In the genomic region with DNA sequence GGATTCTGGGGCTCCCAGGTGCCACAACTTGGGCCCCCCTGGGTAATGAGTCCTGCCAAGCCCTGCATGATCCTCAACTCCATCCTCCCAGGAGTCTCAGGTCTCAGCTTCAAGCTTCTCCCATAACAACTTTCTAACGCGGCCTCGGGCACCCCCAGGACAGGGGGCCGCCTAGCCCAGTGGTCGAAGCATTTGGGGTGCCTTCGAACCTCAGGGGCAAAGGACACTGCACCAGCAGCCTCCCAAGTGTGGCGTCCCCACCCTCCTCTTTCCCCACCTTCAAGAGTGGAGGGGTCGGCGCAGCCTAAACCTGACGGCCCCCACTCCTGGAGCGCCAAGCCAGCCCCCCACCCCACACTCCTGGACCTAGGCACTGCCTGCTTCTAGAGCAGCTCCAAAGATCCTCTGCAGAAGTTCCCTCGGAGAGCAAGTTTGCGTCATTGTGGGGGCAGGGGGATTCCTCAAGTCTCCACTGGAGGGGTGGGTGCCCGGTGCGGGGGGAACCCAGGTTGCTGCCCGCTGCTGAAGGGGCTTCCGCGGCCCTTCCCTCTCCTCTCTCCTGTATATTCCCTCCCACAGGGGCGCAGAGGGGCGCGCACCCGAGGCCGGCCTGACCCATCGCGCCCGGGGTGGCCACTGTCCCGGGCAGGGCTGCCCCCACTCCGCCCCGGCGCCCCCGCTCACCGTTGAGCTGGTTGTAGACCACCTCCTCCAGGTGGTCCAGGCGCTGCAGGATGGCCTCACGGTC, we compare ENCODE assay signal across 18 cellular contexts. TPM values are rescaled to one million over a fixed set of nuclear protein-coding genes. Genes with fewer than 3 reads are reported as not detected.
DNase-seq lines count a peak whose midpoint lies in the region; TF ChIP-seq lines count a peak whose summit lies in the region.
"Had no signal": no experiment of that assay in that cellular context is flagged by ENCODE, and none has a peak within 500 bp of the region (broad histone marks: within the 10 kb centered on the region; RNA-seq: fewer than 3 reads in every experiment).

No MANE protein-coding gene starts in this region.

- H3K18ac ChIP-seq in neuronal stem cell (ENCODE audit: low read length) = no peak overlapping the region

- no peak overlapping the region for H4K91ac ChIP-seq in neuronal stem cell (ENCODE audit: low read depth, low read length, poor library complexity)

- peak overlapping the region; percentile 31 for H3K14ac ChIP-seq in neuronal stem cell (ENCODE audit: low read length)

- H2AFZ ChIP-seq in GM23248 (no peak overlapping the region), neuronal stem cell (ENCODE audit: low read length) (no peak overlapping the region)

- in situ Hi-C loops in GM23248 (cut with MboI) = no loop called here

- H3K4me3 ChIP-seq in GM23248 = peak overlapping the region; percentile 60; the same call in 1 of the 2 replicates
- peak overlapping the region; percentile 42 for H3K4me3 ChIP-seq in NB4 (ENCODE audit: low read depth, low read length)
- H3K4me3 ChIP-seq in coronary artery = peak overlapping the region; percentile 51
- H3K4me3 ChIP-seq in neuronal stem cell (ENCODE audit: low read length in 2 of 2) = peak overlapping the region in 1 of 2 donors; percentile 12
- H3K4me3 ChIP-seq: K562, SK-N-MC, thyroid gland had no signal

- peaks cover 14% of the 10 kb centered on the region for H3F3A ChIP-seq in GM23248 (ENCODE audit: insufficient read depth)

- no peak for TF ChIP-seq POLR2A in NB4 (IDR thresholded peaks at IDR 0.05; ENCODE audit: extremely low read depth, insufficient read length)

- H3K4me1 ChIP-seq in GM23248 (ENCODE audit: insufficient read depth) (peaks cover 16% of the 10 kb centered on the region; the same call in 1 of the 2 replicates), neuronal stem cell (ENCODE audit: control insufficient read depth in 2 of 2, insufficient read depth in 1 of 2, low read depth in 1 of 2, low read length in 2 of 2) (peaks cover 0 to 4% of the 10 kb centered on the region in 2 donors)

- H4K20me1 ChIP-seq in GM23248 (ENCODE audit: insufficient read depth) = no peaks in the 10 kb centered on the region

- peaks cover 4% of the 10 kb centered on the region for H3K79me1 ChIP-seq in neuronal stem cell (ENCODE audit: low read depth, low read length)

- H2BK120ac ChIP-seq in neuronal stem cell (ENCODE audit: low read depth, low read length) = no peak overlapping the region

- no peak overlapping the region for H3K4ac ChIP-seq in neuronal stem cell (ENCODE audit: low read length)

- H3K36me3 ChIP-seq in GM23248 (ENCODE audit: low read depth) (no peaks in the 10 kb centered on the region), neuronal stem cell (replicated peaks in 1 of 2; ENCODE audit: control insufficient read depth in 2 of 2, insufficient read depth in 2 of 2, low read length in 2 of 2) (no peaks in the 10 kb centered on the region)
- H3K36me3 ChIP-seq: adrenal gland, thyroid gland had no signal

- H3K27ac ChIP-seq in GM23248 (no peak overlapping the region; the same call in 1 of the 2 replicates), coronary artery (no peak overlapping the region), neuronal stem cell (replicated peaks; ENCODE audit: low read length) (no peak overlapping the region)
- H3K27ac ChIP-seq: SK-N-MC had no signal

- H3K23ac ChIP-seq in neuronal stem cell (ENCODE audit: low read depth, low read length, poor library complexity) = peak overlapping the region; percentile 90

- no peaks in the 10 kb centered on the region for H3K79me2 ChIP-seq in GM23248 (ENCODE audit: insufficient read depth)

- no peak overlapping the region for H2BK12ac ChIP-seq in neuronal stem cell (ENCODE audit: low read length)

- H3K9me3 ChIP-seq in GM23248 (ENCODE audit: low read depth) (no peaks in the 10 kb centered on the region), neuronal stem cell (replicated peaks in 1 of 2; ENCODE audit: control insufficient read depth in 2 of 2, insufficient read depth in 1 of 2, low read depth in 1 of 2, low read length in 2 of 2) (peaks cover 0 to 3% of the 10 kb centered on the region in 2 donors)
- H3K9me3 ChIP-seq: adrenal gland, thyroid gland had no signal

- H3K9ac ChIP-seq in GM23248 = no peak overlapping the region
- H3K9ac ChIP-seq in neuronal stem cell (ENCODE audit: low read depth, low read length, poor library complexity) = no peak overlapping the region

- H2AK5ac ChIP-seq in neuronal stem cell (ENCODE audit: low read depth, low read length) = no peak overlapping the region

- 61 to 65% methylated on average over 19 to 33 of the region's 34 CpGs for whole genome bisulfite sequencing in GM23248 (ENCODE audit: low coverage in 1 of 2, low lambda C conversion rate in 2 of 2, missing lambda C conversion rate in 2 of 2), 2 experiments
- no CpG with 5 or more reads among the region's 34 CpGs for WGBS in neuronal stem cell (ENCODE audit: extremely low coverage in 2 of 2, insufficient read length in 2 of 2, insufficient replicate concordance in 1 of 2), 2 donors

- no peak overlapping the region for H4K8ac ChIP-seq in neuronal stem cell (ENCODE audit: low read depth, low read length)

- no peak overlapping the region for H2BK15ac ChIP-seq in neuronal stem cell (ENCODE audit: low read length)

- H3K9me2 ChIP-seq in GM23248 (ENCODE audit: insufficient read depth) = no peaks in the 10 kb centered on the region

- no peak for TF ChIP-seq CTCF in NB4 (IDR thresholded peaks at IDR 0.05; ENCODE audit: low read depth, low read length)
- no peak for TF ChIP-seq CTCF in coronary artery (IDR thresholded peaks at IDR 0.05)

- H3K4me2 ChIP-seq in GM23248 (ENCODE audit: unreplicated experiment) (peak overlapping the region; percentile 51), neuronal stem cell (ENCODE audit: insufficient read depth, low read length, poor library complexity, severe bottlenecking) (peak overlapping the region; percentile 24)

- no peak overlapping the region for H2BK5ac ChIP-seq in neuronal stem cell (ENCODE audit: low read length)

- DNase-seq in GM23248 (no peak), NB4 (ENCODE audit: low read depth) (no peak), coronary artery (ENCODE audit: low spot score) (no peak), neuronal stem cell (ENCODE audit: low spot score) (no peak), NCI-H2107 treated with DMSO at 0.1 percent for 48 hours (lab: John Stamatoyannopoulos, UW; ENCODE audit: unreplicated experiment) (no peak), NCI-H345 treated with DMSO at 0.1 percent for 48 hours (lab: John Stamatoyannopoulos, UW; ENCODE audit: unreplicated experiment) (no peak), NCI-H446 (lab: John Stamatoyannopoulos, UW) (no peak)
- no peak for DNase-seq in central memory CD4-positive, alpha-beta T cell
- DNase-seq: DMS 273 treated with DMSO at 0.1 percent for 48 hours, NCI-H1092 treated with DMSO at 0.1 percent for 48 hours, NCI-H82 had no signal

- peaks cover 22% of the 10 kb centered on the region for H3K27me3 ChIP-seq in GM23248 (replicated peaks; ENCODE audit: insufficient read depth)
- H3K27me3 ChIP-seq in neuronal stem cell (ENCODE audit: control insufficient read depth in 3 of 3, insufficient read depth in 3 of 3, low read depth in 1 of 3, low read length in 3 of 3) = peaks cover 11 to 74% (median 45%) of the 10 kb centered on the region in 3 experiments

RNA-seq across cellular contexts. Expression of a gene that starts 0.9 kb away (rescaled TPM):
- total RNA-seq in GM23248 (2014; rRNA removed; shearing (Covaris generic)) = 1.4 and 1.5 TPM in 2 replicates
- polyA plus RNA-seq in GM23248 (2016; fragmentation: Nextera tagmentation; extraction: Ambion mirVana) = 0.33 TPM in 2 replicates
- polyA plus RNA-seq in neuronal stem cell (2013, experiment 1 of 2) = 0.13 TPM
- polyA plus RNA-seq in neuronal stem cell (2013, experiment 2 of 2) = 0.14 TPM
- total RNA-seq: fibroblast of villous mesenchyme, K562, posterior vena cava had no signal
- polyA plus RNA-seq: BJ, K562 had no signal
